19 cellular contexts compared by ENCODE assay signal in the genomic region with DNA sequence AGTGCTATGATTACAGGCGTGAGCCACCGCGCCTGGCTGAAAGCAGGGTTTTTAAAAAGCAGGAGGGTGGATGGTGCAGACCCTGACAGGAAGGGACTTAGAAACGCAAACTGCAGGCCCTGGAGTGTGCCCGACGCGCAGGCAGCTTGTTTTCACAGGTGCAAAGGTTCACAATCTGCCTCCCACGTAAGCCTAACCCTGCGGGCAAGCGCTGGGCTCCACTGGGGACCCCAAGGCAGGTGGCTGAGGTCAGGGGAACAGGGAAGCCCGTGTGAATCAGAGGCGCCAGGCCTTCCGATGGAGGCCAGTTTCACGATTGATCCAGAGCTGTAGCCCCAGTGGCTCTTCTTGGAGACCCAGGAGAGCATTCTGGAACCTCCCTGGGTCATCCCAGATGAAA.
A peak's percentile ranks its signal among the peaks of the same experiment; 100 is the strongest.
DNase-seq lines count a peak whose midpoint lies in the region; ATAC-seq lines count a peak whose summit lies in the region.
"Had no signal": no experiment of that assay in that cellular context is flagged by ENCODE, and none has a peak within 500 bp of the region (broad histone marks: within the 10 kb centered on the region; RNA-seq: fewer than 3 reads in every experiment).

No MANE protein-coding gene starts in this region.

- intact Hi-C loops in left ventricle myocardium superior (cut with micrococcal nuclease), result no loop called here
- intact Hi-C loops in Right ventricle myocardium inferior (cut with DNase I), result no loop called here
- intact Hi-C loops in sciatic nerve (cut with DNase I), result no loop called here

- ATAC-seq in left ventricle myocardium superior, result no peak
- ATAC-seq in Right ventricle myocardium inferior, result no peak
- ATAC-seq in sciatic nerve, result no peak
- ATAC-seq in HG03460 (IDR thresholded peaks at IDR 0.05; ENCODE audit: unreplicated experiment), result no peak
- ATAC-seq in GM19351 (IDR thresholded peaks at IDR 0.05; ENCODE audit: unreplicated experiment), result no peak
- ATAC-seq: GM23338, HCT116, K562 had no signal

- peak; percentile 9 for DNase-seq in left ventricle myocardium superior
- DNase-seq in Right ventricle myocardium inferior (ENCODE audit: missing footprints), result no peak
- peak; percentile 35 for DNase-seq in left kidney (ENCODE audit: low read depth, low spot score)
- DNase-seq in sciatic nerve (ENCODE audit: low spot score), result peak; percentile 32
- no peak for DNase-seq in putamen (ENCODE audit: low spot score)
- DNase-seq: Calu3; CD4-positive, alpha-beta memory T cell; EL; NCI-H1092 treated with DMSO at 0.1 percent for 48 hours; NCI-H146; NCI-H2029 treated with DMSO at 0.1 percent for 48 hours; NCI-H2171; NCI-H526; PC-9 had no signal

Comparison
In these comparisons a context has a peak if more than half of its experiments do, and no peak if none do; other contexts are left out.
1. DNase-seq: peak in left ventricle myocardium superior (single experiment), left kidney (single experiment) and sciatic nerve (single experiment); none in Right ventricle myocardium inferior (single experiment) and putamen (single experiment).